Comparison of ENCODE assay signal across 20 cellular contexts in the genomic region with DNA sequence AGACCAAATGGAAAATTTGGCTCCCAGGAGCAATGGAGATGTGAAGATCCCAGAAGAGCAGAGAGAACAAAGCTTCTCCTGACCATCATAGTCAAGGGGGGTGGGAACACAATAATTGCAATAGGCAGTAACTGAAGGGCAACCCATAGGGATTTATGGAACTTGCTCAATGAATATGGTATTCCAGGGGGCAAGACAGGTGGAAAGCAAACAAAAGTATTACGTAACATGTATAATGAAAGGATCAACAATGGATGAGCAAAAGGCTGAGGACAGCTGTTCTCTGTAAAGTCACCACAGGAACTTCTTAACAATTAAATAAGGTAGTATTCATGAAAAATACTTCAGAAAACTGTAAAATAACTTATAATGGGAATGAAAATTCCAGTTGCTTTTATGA.
"Had no signal": no experiment of that assay in that cellular context is flagged by ENCODE, and none has a peak within 500 bp of the region (broad histone marks: within the 10 kb centered on the region; RNA-seq: fewer than 3 reads in every experiment).

No MANE protein-coding gene starts in this region.

- DNase-seq: colonic mucosa; dermis blood vessel endothelial cell; endodermal cell; erythroblast; foreskin keratinocyte; heart left ventricle; hippocampal formation; left colon; left ventricle myocardium superior; mesenchymal stem cell; midbrain; naive B cell; posterior cingulate gyrus; stimulated activated CD4-positive, alpha-beta T cell treated with anti-CD3 and anti-CD28 coated beads, Interleukin-2, amount 100 ng/mL, for 48 hours; tibial artery; upper lobe of right lung had no signal

- H3K4me3 Mint-ChIP-seq: endodermal cell; naive B cell; stimulated activated naive CD8-positive, alpha-beta T cell treated with anti-CD3 and anti-CD28 coated beads, Interleukin-15, Interleukin-2, amounts not matched to agents 100 ng/mL and 50 ng/mL, for 24 hours had no signal

- H3K4me1 ChIP-seq: colonic mucosa, foreskin keratinocyte, heart left ventricle, tibial artery, upper lobe of right lung, vagina had no signal

- H3K36me3 ChIP-seq: colonic mucosa had no signal

- H3K4me3 ChIP-seq: colonic mucosa, heart left ventricle, lung, smooth muscle cell, tibial artery, upper lobe of right lung, vagina had no signal

- H3K9me3 ChIP-seq: colonic mucosa, heart left ventricle, tibial artery, upper lobe of right lung, vagina had no signal

- H3K27me3 ChIP-seq: colonic mucosa, foreskin keratinocyte, heart left ventricle, tibial artery, upper lobe of right lung, vagina had no signal

- H3K27ac ChIP-seq: colonic mucosa, foreskin keratinocyte, heart left ventricle, tibial artery, upper lobe of right lung, vagina had no signal

- H3K27me3 Mint-ChIP-seq: naive B cell; stimulated activated naive CD8-positive, alpha-beta T cell treated with anti-CD3 and anti-CD28 coated beads, Interleukin-15, Interleukin-2, amounts not matched to agents 100 ng/mL and 50 ng/mL, for 24 hours had no signal

- ATAC-seq: foreskin keratinocyte, heart left ventricle, left colon, left ventricle myocardium superior, upper lobe of right lung had no signal

- H3K27ac Mint-ChIP-seq: endodermal cell; stimulated activated naive CD8-positive, alpha-beta T cell treated with anti-CD3 and anti-CD28 coated beads, Interleukin-15, Interleukin-2, amounts not matched to agents 100 ng/mL and 50 ng/mL, for 24 hours had no signal

- H3K4me1 Mint-ChIP-seq: endodermal cell, naive B cell had no signal
